17 cellular contexts compared by ENCODE assay signal in the genomic region with DNA sequence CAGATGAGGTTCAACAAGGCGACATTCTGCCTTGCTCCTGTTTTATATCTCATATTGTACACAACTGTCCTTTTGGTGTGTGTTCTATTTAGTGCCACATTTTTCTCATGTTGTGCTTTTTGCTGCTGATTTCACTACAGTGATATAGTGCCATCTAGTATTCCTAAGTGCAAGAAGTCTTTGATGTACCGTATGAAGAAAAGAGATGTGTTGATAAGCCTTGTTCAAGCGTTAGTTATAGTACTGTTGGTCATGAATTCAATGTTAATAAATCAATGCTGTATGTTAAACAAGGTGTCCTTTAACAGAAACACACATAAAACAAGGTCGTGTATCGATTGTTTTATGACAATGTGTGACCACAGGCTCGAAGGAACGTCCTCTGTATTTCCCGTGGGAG.
A peak's percentile ranks its signal among the peaks of the same experiment; 100 is the strongest.
DNase-seq lines count a peak whose midpoint lies in the region; ATAC-seq, FAIRE-seq and TF ChIP-seq lines count a peak whose summit lies in the region.
"Had no signal": no experiment of that assay in that cellular context is flagged by ENCODE, and none has a peak within 500 bp of the region (broad histone marks: within the 10 kb centered on the region; RNA-seq: fewer than 3 reads in every experiment).

No MANE protein-coding gene starts in this region.

- peaks cover 4% of the 10 kb centered on the region for H3K9me3 Mint-ChIP-seq in activated T-cell treated with anti-CD3 and anti-CD28 coated beads, Interleukin-2, amount 50 U/mL, for 24 hours
- H3K9me3 Mint-ChIP-seq in activated T-cell treated with anti-CD3 and anti-CD28 coated beads, Interleukin-2, amount 50 U/mL, for 4 hours, result no peaks in the 10 kb centered on the region
- H3K9me3 Mint-ChIP-seq in CD4-positive, alpha-beta memory T cell, result no peaks in the 10 kb centered on the region
- no peaks in the 10 kb centered on the region for H3K9me3 Mint-ChIP-seq in activated naive CD8-positive, alpha-beta T cell treated with anti-CD3 and anti-CD28 coated beads, Interleukin-2, amount 50 U/mL, for 24 hours
- H3K9me3 Mint-ChIP-seq: CD8-positive, alpha-beta memory T cell; H9 had no signal

- TF ChIP-seq EP300 in A549 (IDR thresholded peaks at IDR 0.05), result no peak

- intact Hi-C loops in CD4-positive, alpha-beta memory T cell (cut with micrococcal nuclease), result no loop called here

- H3K4me3 Mint-ChIP-seq in activated T-cell treated with anti-CD3 and anti-CD28 coated beads, Interleukin-2, amount 50 U/mL, for 24 hours, result no peak overlapping the region
- no peak overlapping the region for H3K4me3 Mint-ChIP-seq in activated T-cell treated with anti-CD3 and anti-CD28 coated beads, Interleukin-2, amount 50 U/mL, for 4 hours
- peak overlapping the region in 2 of 8 donors; percentile 23 to 45 for H3K4me3 Mint-ChIP-seq in CD4-positive, alpha-beta memory T cell
- H3K4me3 Mint-ChIP-seq in activated naive CD8-positive, alpha-beta T cell treated with anti-CD3 and anti-CD28 coated beads, Interleukin-2, amount 50 U/mL, for 24 hours, result no peak overlapping the region
- H3K4me3 Mint-ChIP-seq: CD8-positive, alpha-beta memory T cell; H9 had no signal

- ATAC-seq in activated T-cell treated with anti-CD3 and anti-CD28 coated beads, Interleukin-2, amount 50 U/mL, for 4 hours, result no peak
- ATAC-seq in A549 (no peak), HG03442 (IDR thresholded peaks at IDR 0.05; ENCODE audit: unreplicated experiment) (no peak)
- no peak for ATAC-seq in activated naive CD8-positive, alpha-beta T cell treated with anti-CD3 and anti-CD28 coated beads, Interleukin-2, amount 50 U/mL, for 24 hours

- H3K36me3 ChIP-seq in CD4-positive, alpha-beta memory T cell (ENCODE audit: insufficient read depth, low read length), result no peaks in the 10 kb centered on the region
- H3K36me3 ChIP-seq: BE2C had no signal

- no peak overlapping the region for H3K4me3 ChIP-seq in A549
- no peak overlapping the region for H3K4me3 ChIP-seq in CD4-positive, alpha-beta memory T cell (ENCODE audit: low read length in 2 of 2)

- peaks cover 79% of the 10 kb centered on the region for H3K4me1 Mint-ChIP-seq in activated T-cell treated with anti-CD3 and anti-CD28 coated beads, Interleukin-2, amount 50 U/mL, for 24 hours (ENCODE audit: low read depth)
- peaks cover 32% of the 10 kb centered on the region for H3K4me1 Mint-ChIP-seq in activated T-cell treated with anti-CD3 and anti-CD28 coated beads, Interleukin-2, amount 50 U/mL, for 4 hours (ENCODE audit: low read depth)
- peaks cover 11 to 50% (median 21%) of the 10 kb centered on the region in 4 donors for H3K4me1 Mint-ChIP-seq in CD4-positive, alpha-beta memory T cell
- peaks cover 85% of the 10 kb centered on the region for H3K4me1 Mint-ChIP-seq in activated naive CD8-positive, alpha-beta T cell treated with anti-CD3 and anti-CD28 coated beads, Interleukin-2, amount 50 U/mL, for 24 hours
- H3K4me1 Mint-ChIP-seq: H9 had no signal

- no peak for TF ChIP-seq RAD21 in A549 (conservative IDR thresholded peaks at IDR 0.05 in 1 of 2, IDR thresholded peaks at IDR 0.05 in 1 of 2)

- H3K27me3 Mint-ChIP-seq in activated T-cell treated with anti-CD3 and anti-CD28 coated beads, Interleukin-2, amount 50 U/mL, for 24 hours, result no peaks in the 10 kb centered on the region
- peaks cover 2% of the 10 kb centered on the region for H3K27me3 Mint-ChIP-seq in activated T-cell treated with anti-CD3 and anti-CD28 coated beads, Interleukin-2, amount 50 U/mL, for 4 hours (ENCODE audit: low read depth)
- H3K27me3 Mint-ChIP-seq in CD4-positive, alpha-beta memory T cell, result peaks cover 4 to 8% of the 10 kb centered on the region in 2 donors
- H3K27me3 Mint-ChIP-seq in activated naive CD8-positive, alpha-beta T cell treated with anti-CD3 and anti-CD28 coated beads, Interleukin-2, amount 50 U/mL, for 24 hours, result no peaks in the 10 kb centered on the region

- no peaks in the 10 kb centered on the region for H3K36me3 Mint-ChIP-seq in activated T-cell treated with anti-CD3 and anti-CD28 coated beads, Interleukin-2, amount 50 U/mL, for 24 hours (ENCODE audit: low read depth)
- no peaks in the 10 kb centered on the region for H3K36me3 Mint-ChIP-seq in activated T-cell treated with anti-CD3 and anti-CD28 coated beads, Interleukin-2, amount 50 U/mL, for 4 hours (ENCODE audit: insufficient read depth)
- H3K36me3 Mint-ChIP-seq in CD4-positive, alpha-beta memory T cell, result no peaks in the 10 kb centered on the region
- peaks cover 18% of the 10 kb centered on the region for H3K36me3 Mint-ChIP-seq in activated naive CD8-positive, alpha-beta T cell treated with anti-CD3 and anti-CD28 coated beads, Interleukin-2, amount 50 U/mL, for 24 hours (ENCODE audit: low read depth)
- H3K36me3 Mint-ChIP-seq: CD8-positive, alpha-beta memory T cell had no signal

- TF ChIP-seq CTCF in A549 (IDR thresholded peaks at IDR 0.05), result no peak

- H3K27me3 ChIP-seq in CD4-positive, alpha-beta memory T cell (ENCODE audit: insufficient read depth, low read length), result no peaks in the 10 kb centered on the region
- H3K27me3 ChIP-seq: BE2C had no signal

- TF ChIP-seq POLR2A in A549 (IDR thresholded peaks at IDR 0.05; ENCODE audit: low read length), result no peak

- POLR2A ChIA-PET in A549 (lab: Yijun Ruan, JAX), result no interaction called here
- POLR2A ChIA-PET in CD4-positive, alpha-beta memory T cell (lab: Charles Lee; ENCODE audit: partially characterized antibody), result no interaction called here

- no peak overlapping the region for H3K4me2 ChIP-seq in A549

- H3K27ac ChIP-seq in A549, result no peak overlapping the region
- H3K27ac ChIP-seq in CD4-positive, alpha-beta memory T cell (ENCODE audit: low read depth, low read length), result no peak overlapping the region
- H3K27ac ChIP-seq: C4-2B had no signal

- peak overlapping the region; percentile 62 for H3K27ac Mint-ChIP-seq in activated T-cell treated with anti-CD3 and anti-CD28 coated beads, Interleukin-2, amount 50 U/mL, for 24 hours
- H3K27ac Mint-ChIP-seq in CD4-positive, alpha-beta memory T cell, result peak overlapping the region; percentile 5 to 78 (median 57)
- peak overlapping the region; percentile 83 for H3K27ac Mint-ChIP-seq in activated naive CD8-positive, alpha-beta T cell treated with anti-CD3 and anti-CD28 coated beads, Interleukin-2, amount 50 U/mL, for 24 hours
- H3K27ac Mint-ChIP-seq: H9 had no signal

- CTCF ChIA-PET in A549 (lab: Yijun Ruan, JAX), result no interaction called here
- CTCF ChIA-PET in CD4-positive, alpha-beta memory T cell (lab: Charles Lee; ENCODE audit: partially characterized antibody), result no interaction called here

- no peak for DNase-seq in activated T-cell treated with anti-CD3 and anti-CD28 coated beads, Interleukin-2, amount 50 U/mL, for 24 hours
- DNase-seq in activated T-cell treated with anti-CD3 and anti-CD28 coated beads, Interleukin-2, amount 50 U/mL, for 4 hours, result no peak
- DNase-seq in A549 (ENCODE audit: low read depth in 1 of 2, low spot score in 1 of 2) (no peak), NCI-H2107 treated with DMSO at 0.1 percent for 48 hours (lab: John Stamatoyannopoulos, UW; ENCODE audit: unreplicated experiment) (no peak)
- DNase-seq in CD4-positive, alpha-beta memory T cell, result peak in 1 of 5 donors; percentile 20
- DNase-seq in activated naive CD8-positive, alpha-beta T cell treated with anti-CD3 and anti-CD28 coated beads, Interleukin-2, amount 50 U/mL, for 24 hours, result no peak
- DNase-seq: BE2C; Caco-2; CD8-positive, alpha-beta memory T cell; DMS53; GF-D8; GOT3; H9 had no signal

- no peaks in the 10 kb centered on the region for H3K4me1 ChIP-seq in A549
- H3K4me1 ChIP-seq in CD4-positive, alpha-beta memory T cell (ENCODE audit: insufficient read depth, low read length), result no peaks in the 10 kb centered on the region
- H3K4me1 ChIP-seq: BE2C, Caco-2 had no signal

- WGBS in A549 (ENCODE audit: missing lambda C conversion rate), result 37% methylated on average over 8 of the region's 8 CpGs

- peak; percentile 77 for FAIRE-seq in A549 (lab: Jason Lieb, UNC)
- FAIRE-seq: A204.1, GM19239 had no signal

- H3K9me3 ChIP-seq in A549, result no peaks in the 10 kb centered on the region
- H3K9me3 ChIP-seq in CD4-positive, alpha-beta memory T cell (ENCODE audit: control insufficient read depth in 1 of 2, low read length in 2 of 2), result no peaks in the 10 kb centered on the region
- H3K9me3 ChIP-seq: BE2C, Caco-2 had no signal

TF ChIP-seq in A549, 52 proteins besides CTCF, POLR2A, EP300 and RAD21:
- TF ChIP-seq HEYL (CRISPR knock-in tag; IDR thresholded peaks at IDR 0.05), result no peak
- no peak for TF ChIP-seq HOXA7 (CRISPR knock-in tag; IDR thresholded peaks at IDR 0.05)
- no peak for TF ChIP-seq SREBF2 (IDR thresholded peaks at IDR 0.05)
- no peak for TF ChIP-seq NPAS2 (CRISPR knock-in tag; IDR thresholded peaks at IDR 0.05; ENCODE audit: borderline replicate concordance)
- no peak for TF ChIP-seq FOXS1 (CRISPR knock-in tag; IDR thresholded peaks at IDR 0.05)
- TF ChIP-seq, protein P1, sequence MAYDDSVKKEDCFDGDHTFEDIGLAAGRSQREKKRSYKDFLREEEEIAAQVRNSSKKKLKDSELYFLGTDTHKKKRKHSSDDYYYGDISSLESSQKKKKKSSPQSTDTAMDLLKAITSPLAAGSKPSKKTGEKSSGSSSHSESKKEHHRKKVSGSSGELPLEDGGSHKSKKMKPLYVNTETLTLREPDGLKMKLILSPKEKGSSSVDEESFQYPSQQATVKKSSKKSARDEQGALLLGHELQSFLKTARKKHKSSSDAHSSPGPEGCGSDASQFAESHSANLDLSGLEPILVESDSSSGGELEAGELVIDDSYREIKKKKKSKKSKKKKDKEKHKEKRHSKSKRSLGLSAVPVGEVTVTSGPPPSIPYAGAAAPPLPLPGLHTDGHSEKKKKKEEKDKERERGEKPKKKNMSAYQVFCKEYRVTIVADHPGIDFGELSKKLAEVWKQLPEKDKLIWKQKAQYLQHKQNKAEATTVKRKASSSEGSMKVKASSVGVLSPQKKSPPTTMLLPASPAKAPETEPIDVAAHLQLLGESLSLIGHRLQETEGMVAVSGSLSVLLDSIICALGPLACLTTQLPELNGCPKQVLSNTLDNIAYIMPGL (CRISPR knock-in tag; IDR thresholded peaks at IDR 0.05; ENCODE audit: borderline replicate concordance), result no peak
- TF ChIP-seq, protein P2, sequence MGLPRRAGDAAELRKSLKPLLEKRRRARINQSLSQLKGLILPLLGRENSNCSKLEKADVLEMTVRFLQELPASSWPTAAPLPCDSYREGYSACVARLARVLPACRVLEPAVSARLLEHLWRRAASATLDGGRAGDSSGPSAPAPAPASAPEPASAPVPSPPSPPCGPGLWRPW (IDR thresholded peaks at IDR 0.05), result no peak
- TF ChIP-seq FOSL2 (IDR thresholded peaks at IDR 0.05), result no peak
- TF ChIP-seq FOSL2 (CRISPR knock-in tag; IDR thresholded peaks at IDR 0.05), result no peak
- TF ChIP-seq FOSB (CRISPR knock-in tag; IDR thresholded peaks at IDR 0.05), result no peak
- TF ChIP-seq GATA3 (IDR thresholded peaks at IDR 0.05; ENCODE audit: borderline replicate concordance), result no peak
